ENCODE assay signal across 1 cellular context in genomic region chr2:12763486-12763885, GRCh38.
TF ChIP-seq lines count a peak whose summit lies in the region.

No MANE protein-coding gene starts in this region.

TF ChIP-seq in IMR-90, 13 proteins besides CTCF, POLR2A, EP300 and RAD21:
- TF ChIP-seq RCOR1 (IDR thresholded peaks at IDR 0.05; ENCODE audit: insufficient replicate concordance, low read length) (no peak), USF2 (IDR thresholded peaks at IDR 0.05; ENCODE audit: low read depth, low read length) (no peak), CHD1 (IDR thresholded peaks at IDR 0.05; ENCODE audit: low read depth, low read length) (no peak), MXI1 (IDR thresholded peaks at IDR 0.05; ENCODE audit: borderline replicate concordance, low read depth, low read length) (no peak), MAZ (IDR thresholded peaks at IDR 0.05; ENCODE audit: borderline replicate concordance, low read depth, low read length) (no peak), FOS (IDR thresholded peaks at IDR 0.05; ENCODE audit: low read depth, low read length) (no peak), CEBPB (IDR thresholded peaks at IDR 0.05; ENCODE audit: low read depth, low read length) (no peak), MAFK (IDR thresholded peaks at IDR 0.05; ENCODE audit: low read depth, low read length) (no peak), NFE2L2 (IDR thresholded peaks at IDR 0.05; ENCODE audit: low read depth, low read length) (no peak)
